8 cellular contexts compared by ENCODE assay signal in the genomic region with DNA sequence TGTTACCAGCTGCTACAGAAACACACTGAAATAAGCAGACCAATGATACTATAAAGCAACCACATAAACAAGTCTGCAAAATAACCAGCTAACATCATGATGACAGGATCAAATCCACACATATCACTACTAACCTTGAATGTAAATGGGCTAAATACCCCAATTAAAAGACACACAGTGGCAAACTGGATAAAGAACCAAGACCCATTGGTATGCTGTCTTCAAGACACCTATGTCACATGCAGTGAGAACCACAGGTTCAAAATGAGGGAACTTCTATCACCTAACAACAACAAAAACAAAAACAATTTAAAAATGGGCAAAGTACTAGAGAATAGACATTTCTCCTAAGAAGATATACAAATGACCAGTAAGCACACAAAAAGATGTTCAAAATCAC.
"Had no signal": no experiment of that assay in that cellular context is flagged by ENCODE, and none has a peak within 500 bp of the region (broad histone marks: within the 10 kb centered on the region; RNA-seq: fewer than 3 reads in every experiment).

No MANE protein-coding gene starts in this region.

- DNase-seq: GM23248, GOT3, H7, H9, HCEC 1CT, HFFc6 had no signal

- H3K4me1 ChIP-seq: HAP-1 had no signal

- H3K4me3 ChIP-seq: GM23248, GM23338, HAP-1 had no signal

- H3K36me3 ChIP-seq: HAP-1 had no signal

- H3K27ac ChIP-seq: GM23248 had no signal
